ENCODE assay signal across 30 cellular contexts in the genomic region with DNA sequence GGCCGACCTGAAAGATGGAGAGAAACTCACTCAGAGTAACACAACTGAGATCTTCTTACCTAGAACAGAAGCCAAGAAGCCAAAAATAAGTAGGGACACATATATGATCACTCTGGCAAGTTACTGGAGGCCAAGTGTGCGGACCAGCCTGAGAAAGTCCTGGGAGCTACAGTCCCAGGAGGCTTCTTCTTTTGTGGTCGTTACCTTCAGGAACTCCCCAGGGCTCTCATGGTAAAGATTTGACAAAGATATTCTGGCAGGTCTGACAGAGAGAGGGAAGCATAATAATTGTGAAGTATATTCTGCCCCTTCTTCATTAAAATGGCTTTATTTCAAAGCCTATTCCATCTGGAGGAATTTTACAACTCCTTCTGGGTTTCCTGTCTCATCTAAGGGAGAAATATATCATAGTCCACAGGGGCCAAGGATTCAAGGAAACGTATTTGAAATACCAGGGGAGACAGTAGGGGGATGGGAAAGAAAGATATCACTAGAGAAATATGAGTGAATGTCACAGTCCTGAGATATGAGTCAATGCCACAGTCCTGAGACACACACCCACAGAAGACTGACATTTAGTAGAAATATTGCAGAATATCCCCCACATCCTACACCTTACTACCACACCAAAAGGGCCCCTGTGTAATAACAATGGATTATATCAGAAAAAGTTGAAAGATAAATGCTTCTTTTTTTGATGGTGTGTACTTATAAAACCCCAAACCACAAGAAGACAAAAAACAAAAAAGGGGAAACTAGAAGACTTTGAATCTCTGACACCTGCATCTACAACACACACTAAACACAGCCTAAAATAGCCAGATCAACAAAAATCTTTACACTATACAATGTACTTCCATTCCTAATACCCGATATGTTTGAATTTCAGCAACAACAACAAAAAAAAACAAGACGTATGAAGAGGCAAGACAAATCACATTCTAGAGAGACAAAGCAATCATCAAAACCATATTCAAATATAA.
"Had no signal": no experiment of that assay in that cellular context is flagged by ENCODE, and none has a peak within 500 bp of the region (broad histone marks: within the 10 kb centered on the region; RNA-seq: fewer than 3 reads in every experiment).

No MANE protein-coding gene starts in this region.

- H3K27me3 ChIP-seq: adrenal gland, cardiac muscle cell, colonic mucosa, left lung, neural progenitor cell, suprapubic skin, tibial artery, upper lobe of right lung had no signal

- H2AFZ ChIP-seq: neural progenitor cell had no signal

- DNase-seq: activated CD4-positive, alpha-beta memory T cell treated with anti-CD3 and anti-CD28 coated beads for 36 hours; activated CD4-positive, alpha-beta T cell treated with anti-CD3 and anti-CD28 coated beads for 48 hours; activated CD8-positive, alpha-beta memory T cell treated with anti-CD3 and anti-CD28 coated beads, Interleukin-2, amount 50 U/mL, for 4 hours; activated effector memory CD4-positive, alpha-beta T cell treated with anti-CD3 and anti-CD28 coated beads, Interleukin-2, amount 50 U/mL, for 16 hours; activated naive CD4-positive, alpha-beta T cell treated with anti-CD3 and anti-CD28 coated beads for 36 hours; activated naive CD8-positive, alpha-beta T cell treated with anti-CD3 and anti-CD28 coated beads for 36 hours; activated T-cell treated with anti-CD3 and anti-CD28 coated beads, Interleukin-2, amount 50 U/mL, for 1 hour; adrenal gland; aorta; cerebellar nuclear complex; colonic mucosa; effector CD8-positive, alpha-beta T cell; kidney glomerular epithelial cell; left lung; lower lobe of right lung; mesenchymal stem cell; natural killer cell; posterior cingulate gyrus; right cardiac atrium; stimulated activated CD4-positive, alpha-beta T cell treated with anti-CD3 and anti-CD28 coated beads, Interleukin-15, amount 100 ng/mL, for 24 hours; stimulated activated CD4-positive, alpha-beta T cell treated with anti-CD3 and anti-CD28 coated beads, Interleukin-2, amount 100 ng/mL, for 24 hours; stimulated activated naive B cell treated with anti-CD40 and anti-IgM and Interleukin-4, amounts not matched to agents 10 μg/mL and 1 μg/mL and 100 μg/mL, for 72 hours; T-helper 9 cell; tibial artery; upper lobe of right lung; WERI-Rb-1 had no signal

- H3K9me3 ChIP-seq: adrenal gland, colonic mucosa, left lung, lower lobe of right lung, suprapubic skin, tibial artery, upper lobe of right lung had no signal

- H3K4me2 ChIP-seq: neural progenitor cell had no signal

- H3K4me1 ChIP-seq: adrenal gland, colonic mucosa, left lung, lower lobe of right lung, neural progenitor cell, suprapubic skin, tibial artery, upper lobe of right lung had no signal

- H3K27ac ChIP-seq: adrenal gland, cardiac muscle cell, colonic mucosa, left lung, lower lobe of right lung, neural progenitor cell, suprapubic skin, tibial artery, upper lobe of right lung, WERI-Rb-1 had no signal

- H3K9ac ChIP-seq: neural progenitor cell had no signal

- H3K4me3 ChIP-seq: adrenal gland, cardiac muscle cell, colonic mucosa, left lung, lower lobe of right lung, neural progenitor cell, suprapubic skin, tibial artery, upper lobe of right lung had no signal

- ATAC-seq: activated CD4-positive, CD25-positive, alpha-beta regulatory T cell treated with anti-CD3 and anti-CD28 coated beads, Interleukin-2, amount 50 U/mL, for 24 hours; left lung; lower lobe of right lung; natural killer cell; right cardiac atrium; stimulated activated naive B cell treated with anti-CD40 and anti-IgM and Interleukin-4, amounts not matched to agents 10 μg/mL and 1 μg/mL and 100 μg/mL, for 72 hours; upper lobe of right lung had no signal

- H3K36me3 ChIP-seq: adrenal gland, cardiac muscle cell, colonic mucosa, left lung, lower lobe of right lung, neural progenitor cell, suprapubic skin, tibial artery, upper lobe of right lung, WERI-Rb-1 had no signal
